Comparison of ENCODE assay signal across 1 cellular context in genomic region chr20:46635514-46636091, GRCh38.
TF ChIP-seq lines count a peak whose summit lies in the region.

No MANE protein-coding gene starts in this region.

TF ChIP-seq in K562, 482 proteins besides CTCF, POLR2A, EP300 and RAD21 (continued from another document and continues in another):
- TF ChIP-seq ELF2 (CRISPR knock-in tag; IDR thresholded peaks at IDR 0.05) (no peak), BRCA1 (IDR thresholded peaks at IDR 0.05) (no peak), BRCA1 (CRISPR knock-in tag; IDR thresholded peaks at IDR 0.05) (no peak), ZBTB17 (CRISPR knock-in tag; IDR thresholded peaks at IDR 0.05) (no peak), PKNOX1 (IDR thresholded peaks at IDR 0.05) (peak; percentile 76), SMARCE1 (IDR thresholded peaks at IDR 0.05) (no peak), PTTG1 (tag; IDR thresholded peaks at IDR 0.05; ENCODE audit: low read depth) (peak; percentile 74), MYNN (IDR thresholded peaks at IDR 0.05) (no peak), MYNN (CRISPR knock-in tag; IDR thresholded peaks at IDR 0.05) (no peak), MLLT1 (IDR thresholded peaks at IDR 0.05) (no peak), ZSCAN29 (IDR thresholded peaks at IDR 0.05) (no peak), SMARCB1 (IDR thresholded peaks at IDR 0.05; ENCODE audit: insufficient read length, low read depth) (no peak), ZBTB1 (CRISPR knock-in tag; IDR thresholded peaks at IDR 0.05; ENCODE audit: borderline replicate concordance, low read depth) (no peak), FOXO4 (CRISPR knock-in tag; IDR thresholded peaks at IDR 0.05) (no peak), BRD9 (IDR thresholded peaks at IDR 0.05; ENCODE audit: low read depth, partially characterized antibody) (no peak), ZBTB8A (IDR thresholded peaks at IDR 0.05; ENCODE audit: partially characterized antibody) (no peak), CREB3 (tag; conservative IDR thresholded peaks at IDR 0.05; ENCODE audit: low read depth) (peak; percentile 96), CHD2 (IDR thresholded peaks at IDR 0.05; ENCODE audit: low read depth, low read length) (no peak), BACH1 (tag; IDR thresholded peaks at IDR 0.05) (peak; percentile 25; the same call in 1 of the 2 replicates), PTRF (tag; IDR thresholded peaks at IDR 0.05) (0 out of 2 replicates have a peak, but pooled peaks have one; percentile 52), KHSRP (IDR thresholded peaks at IDR 0.05) (no peak), EZH2 (IDR thresholded peaks at IDR 0.05; ENCODE audit: borderline replicate concordance, low read depth, low read length) (no peak), ZKSCAN8 (CRISPR knock-in tag; IDR thresholded peaks at IDR 0.05) (no peak), KDM5B (IDR thresholded peaks at IDR 0.05; ENCODE audit: insufficient replicate concordance, low read depth, low read length) (no peak), TEAD1 (CRISPR knock-in tag; IDR thresholded peaks at IDR 0.05) (no peak), SMAD4 (CRISPR knock-in tag; conservative IDR thresholded peaks at IDR 0.05) (peak; percentile 89), CREB1 (IDR thresholded peaks at IDR 0.05) (no peak), CREB1 (CRISPR knock-in tag; IDR thresholded peaks at IDR 0.05) (no peak), E2F4 (CRISPR knock-in tag; IDR thresholded peaks at IDR 0.05; ENCODE audit: low read depth) (no peak), RBM25 (IDR thresholded peaks at IDR 0.05; ENCODE audit: low read depth, low read length, severe bottlenecking) (no peak)
- TF ChIP-seq, protein P1, sequence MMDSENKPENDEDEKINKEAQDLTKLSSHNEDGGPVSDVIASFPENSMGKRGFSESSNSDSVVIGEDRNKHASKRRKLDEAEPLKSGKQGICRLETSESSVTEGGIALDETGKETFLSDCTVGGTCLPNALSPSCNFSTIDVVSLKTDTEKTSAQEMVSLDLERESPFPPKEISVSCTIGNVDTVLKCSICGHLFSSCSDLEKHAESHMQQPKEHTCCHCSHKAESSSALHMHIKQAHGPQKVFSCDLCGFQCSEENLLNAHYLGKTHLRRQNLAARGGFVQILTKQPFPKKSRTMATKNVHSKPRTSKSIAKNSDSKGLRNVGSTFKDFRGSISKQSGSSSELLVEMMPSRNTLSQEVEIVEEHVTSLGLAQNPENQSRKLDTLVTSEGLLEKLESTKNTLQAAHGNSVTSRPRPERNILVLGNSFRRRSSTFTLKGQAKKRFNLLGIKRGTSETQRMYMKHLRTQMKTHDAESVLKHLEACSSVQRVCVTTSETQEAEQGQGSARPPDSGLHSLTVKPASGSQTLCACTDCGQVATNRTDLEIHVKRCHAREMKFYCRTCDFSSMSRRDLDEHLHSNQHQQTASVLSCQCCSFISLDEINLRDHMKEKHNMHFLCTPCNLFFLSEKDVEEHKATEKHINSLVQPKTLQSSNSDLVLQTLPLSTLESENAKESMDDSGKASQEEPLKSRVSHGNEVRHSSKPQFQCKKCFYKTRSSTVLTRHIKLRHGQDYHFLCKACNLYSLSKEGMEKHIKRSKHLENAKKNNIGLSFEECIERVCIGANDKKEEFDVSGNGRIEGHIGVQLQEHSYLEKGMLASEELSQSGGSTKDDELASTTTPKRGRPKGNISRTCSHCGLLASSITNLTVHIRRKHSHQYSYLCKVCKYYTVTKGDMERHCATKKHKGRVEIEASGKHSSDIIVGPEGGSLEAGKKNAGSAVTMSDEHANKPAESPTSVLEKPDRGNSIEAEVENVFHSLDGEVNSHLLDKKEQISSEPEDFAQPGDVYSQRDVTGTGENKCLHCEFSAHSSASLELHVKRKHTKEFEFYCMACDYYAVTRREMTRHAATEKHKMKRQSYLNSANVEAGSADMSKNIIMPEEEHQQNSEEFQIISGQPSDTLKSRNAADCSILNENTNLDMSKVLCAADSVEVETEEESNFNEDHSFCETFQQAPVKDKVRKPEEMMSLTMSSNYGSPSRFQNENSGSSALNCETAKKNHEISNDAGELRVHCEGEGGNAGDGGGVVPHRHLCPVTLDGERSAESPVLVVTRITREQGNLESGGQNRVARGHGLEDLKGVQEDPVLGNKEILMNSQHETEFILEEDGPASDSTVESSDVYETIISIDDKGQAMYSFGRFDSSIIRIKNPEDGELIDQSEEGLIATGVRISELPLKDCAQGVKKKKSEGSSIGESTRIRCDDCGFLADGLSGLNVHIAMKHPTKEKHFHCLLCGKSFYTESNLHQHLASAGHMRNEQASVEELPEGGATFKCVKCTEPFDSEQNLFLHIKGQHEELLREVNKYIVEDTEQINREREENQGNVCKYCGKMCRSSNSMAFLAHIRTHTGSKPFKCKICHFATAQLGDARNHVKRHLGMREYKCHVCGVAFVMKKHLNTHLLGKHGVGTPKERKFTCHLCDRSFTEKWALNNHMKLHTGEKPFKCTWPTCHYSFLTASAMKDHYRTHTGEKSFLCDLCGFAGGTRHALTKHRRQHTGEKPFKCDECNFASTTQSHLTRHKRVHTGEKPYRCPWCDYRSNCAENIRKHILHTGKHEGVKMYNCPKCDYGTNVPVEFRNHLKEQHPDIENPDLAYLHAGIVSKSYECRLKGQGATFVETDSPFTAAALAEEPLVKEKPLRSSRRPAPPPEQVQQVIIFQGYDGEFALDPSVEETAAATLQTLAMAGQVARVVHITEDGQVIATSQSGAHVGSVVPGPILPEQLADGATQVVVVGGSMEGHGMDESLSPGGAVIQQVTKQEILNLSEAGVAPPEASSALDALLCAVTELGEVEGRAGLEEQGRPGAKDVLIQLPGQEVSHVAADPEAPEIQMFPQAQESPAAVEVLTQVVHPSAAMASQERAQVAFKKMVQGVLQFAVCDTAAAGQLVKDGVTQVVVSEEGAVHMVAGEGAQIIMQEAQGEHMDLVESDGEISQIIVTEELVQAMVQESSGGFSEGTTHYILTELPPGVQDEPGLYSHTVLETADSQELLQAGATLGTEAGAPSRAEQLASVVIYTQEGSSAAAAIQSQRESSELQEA (IDR thresholded peaks at IDR 0.05; ENCODE audit: low read depth), result no peak
- TF ChIP-seq, protein P2, sequence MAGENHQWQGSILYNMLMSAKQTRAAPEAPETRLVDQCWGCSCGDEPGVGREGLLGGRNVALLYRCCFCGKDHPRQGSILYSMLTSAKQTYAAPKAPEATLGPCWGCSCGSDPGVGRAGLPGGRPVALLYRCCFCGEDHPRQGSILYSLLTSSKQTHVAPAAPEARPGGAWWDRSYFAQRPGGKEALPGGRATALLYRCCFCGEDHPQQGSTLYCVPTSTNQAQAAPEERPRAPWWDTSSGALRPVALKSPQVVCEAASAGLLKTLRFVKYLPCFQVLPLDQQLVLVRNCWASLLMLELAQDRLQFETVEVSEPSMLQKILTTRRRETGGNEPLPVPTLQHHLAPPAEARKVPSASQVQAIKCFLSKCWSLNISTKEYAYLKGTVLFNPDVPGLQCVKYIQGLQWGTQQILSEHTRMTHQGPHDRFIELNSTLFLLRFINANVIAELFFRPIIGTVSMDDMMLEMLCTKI (IDR thresholded peaks at IDR 0.05; ENCODE audit: partially characterized antibody), result no peak
- TF ChIP-seq, protein P3, sequence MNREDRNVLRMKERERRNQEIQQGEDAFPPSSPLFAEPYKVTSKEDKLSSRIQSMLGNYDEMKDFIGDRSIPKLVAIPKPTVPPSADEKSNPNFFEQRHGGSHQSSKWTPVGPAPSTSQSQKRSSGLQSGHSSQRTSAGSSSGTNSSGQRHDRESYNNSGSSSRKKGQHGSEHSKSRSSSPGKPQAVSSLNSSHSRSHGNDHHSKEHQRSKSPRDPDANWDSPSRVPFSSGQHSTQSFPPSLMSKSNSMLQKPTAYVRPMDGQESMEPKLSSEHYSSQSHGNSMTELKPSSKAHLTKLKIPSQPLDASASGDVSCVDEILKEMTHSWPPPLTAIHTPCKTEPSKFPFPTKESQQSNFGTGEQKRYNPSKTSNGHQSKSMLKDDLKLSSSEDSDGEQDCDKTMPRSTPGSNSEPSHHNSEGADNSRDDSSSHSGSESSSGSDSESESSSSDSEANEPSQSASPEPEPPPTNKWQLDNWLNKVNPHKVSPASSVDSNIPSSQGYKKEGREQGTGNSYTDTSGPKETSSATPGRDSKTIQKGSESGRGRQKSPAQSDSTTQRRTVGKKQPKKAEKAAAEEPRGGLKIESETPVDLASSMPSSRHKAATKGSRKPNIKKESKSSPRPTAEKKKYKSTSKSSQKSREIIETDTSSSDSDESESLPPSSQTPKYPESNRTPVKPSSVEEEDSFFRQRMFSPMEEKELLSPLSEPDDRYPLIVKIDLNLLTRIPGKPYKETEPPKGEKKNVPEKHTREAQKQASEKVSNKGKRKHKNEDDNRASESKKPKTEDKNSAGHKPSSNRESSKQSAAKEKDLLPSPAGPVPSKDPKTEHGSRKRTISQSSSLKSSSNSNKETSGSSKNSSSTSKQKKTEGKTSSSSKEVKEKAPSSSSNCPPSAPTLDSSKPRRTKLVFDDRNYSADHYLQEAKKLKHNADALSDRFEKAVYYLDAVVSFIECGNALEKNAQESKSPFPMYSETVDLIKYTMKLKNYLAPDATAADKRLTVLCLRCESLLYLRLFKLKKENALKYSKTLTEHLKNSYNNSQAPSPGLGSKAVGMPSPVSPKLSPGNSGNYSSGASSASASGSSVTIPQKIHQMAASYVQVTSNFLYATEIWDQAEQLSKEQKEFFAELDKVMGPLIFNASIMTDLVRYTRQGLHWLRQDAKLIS (CRISPR knock-in tag; IDR thresholded peaks at IDR 0.05), result no peak
- TF ChIP-seq, protein P4, sequence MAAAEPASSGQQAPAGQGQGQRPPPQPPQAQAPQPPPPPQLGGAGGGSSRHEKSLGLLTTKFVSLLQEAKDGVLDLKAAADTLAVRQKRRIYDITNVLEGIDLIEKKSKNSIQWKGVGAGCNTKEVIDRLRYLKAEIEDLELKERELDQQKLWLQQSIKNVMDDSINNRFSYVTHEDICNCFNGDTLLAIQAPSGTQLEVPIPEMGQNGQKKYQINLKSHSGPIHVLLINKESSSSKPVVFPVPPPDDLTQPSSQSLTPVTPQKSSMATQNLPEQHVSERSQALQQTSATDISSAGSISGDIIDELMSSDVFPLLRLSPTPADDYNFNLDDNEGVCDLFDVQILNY (CRISPR knock-in tag; IDR thresholded peaks at IDR 0.05), result no peak
- TF ChIP-seq, protein P5, sequence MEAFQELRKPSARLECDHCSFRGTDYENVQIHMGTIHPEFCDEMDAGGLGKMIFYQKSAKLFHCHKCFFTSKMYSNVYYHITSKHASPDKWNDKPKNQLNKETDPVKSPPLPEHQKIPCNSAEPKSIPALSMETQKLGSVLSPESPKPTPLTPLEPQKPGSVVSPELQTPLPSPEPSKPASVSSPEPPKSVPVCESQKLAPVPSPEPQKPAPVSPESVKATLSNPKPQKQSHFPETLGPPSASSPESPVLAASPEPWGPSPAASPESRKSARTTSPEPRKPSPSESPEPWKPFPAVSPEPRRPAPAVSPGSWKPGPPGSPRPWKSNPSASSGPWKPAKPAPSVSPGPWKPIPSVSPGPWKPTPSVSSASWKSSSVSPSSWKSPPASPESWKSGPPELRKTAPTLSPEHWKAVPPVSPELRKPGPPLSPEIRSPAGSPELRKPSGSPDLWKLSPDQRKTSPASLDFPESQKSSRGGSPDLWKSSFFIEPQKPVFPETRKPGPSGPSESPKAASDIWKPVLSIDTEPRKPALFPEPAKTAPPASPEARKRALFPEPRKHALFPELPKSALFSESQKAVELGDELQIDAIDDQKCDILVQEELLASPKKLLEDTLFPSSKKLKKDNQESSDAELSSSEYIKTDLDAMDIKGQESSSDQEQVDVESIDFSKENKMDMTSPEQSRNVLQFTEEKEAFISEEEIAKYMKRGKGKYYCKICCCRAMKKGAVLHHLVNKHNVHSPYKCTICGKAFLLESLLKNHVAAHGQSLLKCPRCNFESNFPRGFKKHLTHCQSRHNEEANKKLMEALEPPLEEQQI (IDR thresholded peaks at IDR 0.05), result no peak
